Comparison of ENCODE assay signal across 34 cellular contexts in the genomic region with DNA sequence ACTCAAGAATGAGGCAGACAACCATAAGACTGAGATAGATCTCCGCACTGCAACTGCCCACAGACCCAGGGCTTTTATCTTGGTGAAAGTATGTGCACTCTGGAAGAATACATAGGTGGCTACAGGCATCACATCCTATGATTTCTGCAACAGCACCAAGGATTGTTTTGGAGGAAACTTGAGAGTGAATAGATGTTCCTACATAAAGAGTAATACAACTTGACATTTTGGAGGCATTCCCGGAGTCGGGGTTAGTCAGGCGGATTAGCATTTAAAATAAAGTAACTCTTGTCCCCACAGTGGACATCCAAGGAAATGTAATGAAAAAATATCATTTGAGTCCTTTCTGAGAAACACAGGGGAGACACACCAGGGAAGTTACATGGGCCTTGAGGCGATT. TPM values are rescaled to one million over a fixed set of nuclear protein-coding genes. Genes with fewer than 3 reads are reported as not detected.
"Had no signal": no experiment of that assay in that cellular context is flagged by ENCODE, and none has a peak within 500 bp of the region (broad histone marks: within the 10 kb centered on the region; RNA-seq: fewer than 3 reads in every experiment).

No MANE protein-coding gene starts in this region.

- H3K9me3 ChIP-seq: body of pancreas, lower lobe of right lung, mucosa of descending colon, right lobe of liver, stomach, suprapubic skin, tibial nerve had no signal

- H3K4me3 ChIP-seq: body of pancreas, cardiac muscle cell, lower lobe of right lung, mucosa of descending colon, right lobe of liver, skin epidermis, stomach, suprapubic skin, tibial nerve had no signal

- H3K27me3 ChIP-seq: body of pancreas, right lobe of liver had no signal

- ATAC-seq: body of pancreas; left lobe of liver; lower lobe of right lung; stimulated activated memory B cell treated with anti-CD40 and anti-IgM and Interleukin-4, amounts not matched to agents 10 μg/mL and 1 μg/mL and 100 μg/mL, for 72 hours had no signal

- H3K27ac ChIP-seq: body of pancreas, cardiac muscle cell, lower lobe of right lung, right lobe of liver, skin epidermis, stomach, suprapubic skin, tibial nerve had no signal

- H3K36me3 ChIP-seq: cardiac muscle cell, lower lobe of right lung, right lobe of liver, stomach, suprapubic skin, tibial nerve had no signal

- DNase-seq: activated CD4-positive, alpha-beta T cell treated with anti-CD3 and anti-CD28 coated beads for 4 hours; activated CD4-positive, alpha-beta T cell treated with anti-CD3 and anti-CD28 coated beads, Interleukin-2, amount 50 U/mL, for 48 hours; activated CD4-positive, CD25-positive, alpha-beta regulatory T cell; activated CD8-positive, alpha-beta memory T cell treated with anti-CD3 and anti-CD28 coated beads, Interleukin-2, amount 50 U/mL, for 48 hours; activated naive CD4-positive, alpha-beta T cell treated with Interleukin-2 at 50 U/mL for 16 hours; activated naive CD8-positive, alpha-beta T cell treated with anti-CD3 and anti-CD28 coated beads for 36 hours; activated T-cell treated with anti-CD3 and anti-CD28 coated beads, Interleukin-2, amount 50 U/mL, for 48 hours; amygdala; body of pancreas; dermis blood vessel endothelial cell; effector memory CD4-positive, alpha-beta T cell; immature natural killer cell; lower lobe of right lung; mesendoderm; mucosa of descending colon; nephron progenitor cell; nucleus accumbens; right lobe of liver; stimulated activated CD4-positive, alpha-beta T cell treated with anti-CD3 and anti-CD28 coated beads, Interleukin-2, amount 100 ng/mL, for 24 hours; stomach; T1000 had no signal

- H3K4me1 ChIP-seq: lower lobe of right lung had no signal

RNA-seq across cellular contexts. Expression of a gene that starts 26.7 kb away (rescaled TPM):
- total RNA-seq: activated CD8-positive, alpha-beta memory T cell treated with anti-CD3 and anti-CD28 coated beads for 36 hours; activated naive CD8-positive, alpha-beta T cell treated with anti-CD3 and anti-CD28 coated beads for 36 hours; body of pancreas; cardiac muscle cell; cerebellum; dermis blood vessel endothelial cell; fibroblast of villous mesenchyme; glomerular endothelial cell; kidney epithelial cell; left lobe of liver; lower lobe of right lung; mucosa of descending colon; right lobe of liver; stomach; suprapubic skin; tibial nerve; urinary bladder had no signal
- polyA plus RNA-seq: cardiac muscle cell, esophagus, immature natural killer cell, stomach, urinary bladder had no signal
